ENCODE assay signal across 8 cellular contexts in the genomic region with DNA sequence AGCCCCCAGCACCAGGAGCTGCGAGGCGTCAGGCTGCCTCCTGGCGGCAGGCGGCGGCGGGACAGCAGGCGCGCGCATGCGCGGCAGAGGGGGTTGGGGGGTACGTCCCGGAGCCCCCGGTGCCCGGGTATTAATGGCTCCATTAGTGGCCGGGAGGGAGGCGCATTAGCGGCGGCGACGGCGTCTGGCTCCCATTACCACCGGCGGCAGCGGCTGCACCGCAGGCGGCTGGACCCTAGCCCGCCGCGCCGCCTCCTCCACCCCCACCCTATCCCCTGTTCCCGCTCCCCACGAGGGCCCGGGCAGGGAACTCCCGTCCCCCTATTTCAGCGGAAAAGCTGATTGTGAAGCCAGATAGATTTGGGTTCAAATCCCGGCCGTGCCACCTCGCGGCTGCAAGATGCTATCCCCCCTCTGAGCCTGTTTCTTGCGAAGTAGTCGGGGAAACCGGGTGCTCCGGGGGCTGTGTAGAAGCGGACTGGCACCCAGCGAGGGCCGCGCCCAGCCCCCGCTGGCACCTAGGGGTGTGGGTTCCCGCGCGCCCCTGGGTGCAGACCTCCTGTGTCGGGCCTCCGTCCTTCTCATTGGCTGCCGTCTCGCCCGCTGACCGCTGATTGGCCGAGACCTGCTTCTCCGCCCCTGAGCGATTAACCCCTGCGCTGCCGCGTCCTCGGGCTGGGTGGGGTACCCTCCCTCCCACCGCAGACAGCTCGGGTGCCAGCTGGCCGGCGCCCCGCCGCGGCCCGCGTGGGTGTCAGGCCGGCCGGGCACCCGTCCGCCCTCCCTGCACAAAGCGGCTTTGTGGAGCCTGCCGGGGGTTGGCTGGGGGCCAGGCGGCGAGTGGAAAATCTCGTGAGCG. TPM values are rescaled to one million over a fixed set of nuclear protein-coding genes. Genes with fewer than 3 reads are reported as not detected.
A peak's percentile ranks its signal among the peaks of the same experiment; 100 is the strongest.
DNase-seq lines count a peak whose midpoint lies in the region; ATAC-seq and TF ChIP-seq lines count a peak whose summit lies in the region.

No MANE protein-coding gene starts in this region.

- peak overlapping the region; percentile 98 to 100 (median 99) for H3K27ac Mint-ChIP-seq in brain

- H3K4me1 Mint-ChIP-seq in brain, result peaks cover 51% of the 10 kb centered on the region

- no peak overlapping the region for H3K27ac ChIP-seq in iPS-18a (ENCODE audit: low read length)

- H3K9me3 ChIP-seq in iPS-18a (ENCODE audit: control insufficient read depth, low read depth, low read length), result no peaks in the 10 kb centered on the region
- H3K9me3 ChIP-seq in skeletal muscle satellite cell (replicated peaks; ENCODE audit: low read length), result no peaks in the 10 kb centered on the region

- H3K4me2 ChIP-seq in skeletal muscle satellite cell (ENCODE audit: low read length), result peak overlapping the region; percentile 98

- H3K36me3 Mint-ChIP-seq in brain, result peaks cover 2% of the 10 kb centered on the region

- no peaks in the 10 kb centered on the region for H3K9me3 Mint-ChIP-seq in brain

- H3K4me3 Mint-ChIP-seq in brain, result peak overlapping the region in 4 of 5 experiments; percentile 91 to 94 (median 92)

- DNase-seq in ELF-1 (ENCODE audit: low read depth, low spot score) (peak; percentile 87), HFF-Myc (ENCODE audit: extremely low read depth, low read depth) (no peak), NCI-H1930 (lab: John Stamatoyannopoulos, UW) (peak; percentile 86 to 90), UCSD-AML1 (lab: John Stamatoyannopoulos, UW; ENCODE audit: unreplicated experiment) (peak; percentile 81)

- H3K36me3 ChIP-seq in iPS-18a (ENCODE audit: control insufficient read depth, low read depth, low read length), result no peaks in the 10 kb centered on the region
- H3K36me3 ChIP-seq in skeletal muscle satellite cell (ENCODE audit: insufficient read depth, low read length), result peaks cover 9% of the 10 kb centered on the region

- H3K27me3 ChIP-seq in iPS-18a (ENCODE audit: control insufficient read depth, insufficient read depth, low read length), result no peaks in the 10 kb centered on the region
- no peaks in the 10 kb centered on the region for H3K27me3 ChIP-seq in skeletal muscle satellite cell (ENCODE audit: control insufficient read depth, insufficient read depth, low read length)

- TF ChIP-seq CTCF in HFF-Myc (IDR thresholded peaks at IDR 0.05; ENCODE audit: low read depth, low read length, missing control alignments), result peak; percentile 93
- peak; percentile 89 to 98 for TF ChIP-seq CTCF in brain (conservative IDR thresholded peaks at IDR 0.05)

- peak overlapping the region; percentile 52 for H3K9ac ChIP-seq in iPS-18a (ENCODE audit: low read length)
- H3K9ac ChIP-seq in skeletal muscle satellite cell (ENCODE audit: low read depth, low read length), result peak overlapping the region; percentile 77

- H3K4me1 ChIP-seq in iPS-18a (ENCODE audit: control insufficient read depth, low read depth, low read length) (peaks cover 22% of the 10 kb centered on the region), skeletal muscle satellite cell (ENCODE audit: control insufficient read depth, insufficient read depth, low read length) (peaks cover 70% of the 10 kb centered on the region)

- ATAC-seq in HG03175 (IDR thresholded peaks at IDR 0.05; ENCODE audit: unreplicated experiment), result no peak

- peak overlapping the region; percentile 59 for H3K4me3 ChIP-seq in HFF-Myc (replicated peaks; ENCODE audit: low read depth, low read length)
- peak overlapping the region; percentile 78 for H3K4me3 ChIP-seq in iPS-18a (ENCODE audit: low read length)
- H3K4me3 ChIP-seq in skeletal muscle satellite cell (ENCODE audit: low read length), result peak overlapping the region; percentile 89

- H3K27me3 Mint-ChIP-seq in brain, result peaks cover 4% of the 10 kb centered on the region

RNA-seq across cellular contexts. Expression of a gene that starts 11.1 kb away (rescaled TPM):
- 77.9 TPM for polyA plus RNA-seq in brain (ENCODE audit: insufficient read depth, low read depth, low replicate concordance)
- total RNA-seq in skeletal muscle satellite cell (2012; rRNA removed), result 18.8 and 21.8 TPM in 2 replicates

RNA-seq across cellular contexts. Expression of a gene that starts 21.8 kb away (rescaled TPM):
- 5.9 TPM for polyA plus RNA-seq in brain (ENCODE audit: insufficient read depth, low read depth, low replicate concordance)
- total RNA-seq in skeletal muscle satellite cell (2012; rRNA removed), result 0.66 and 1.3 TPM in 2 replicates

RNA-seq across cellular contexts. Expression of a gene that starts 22.3 kb away (rescaled TPM):
- polyA plus RNA-seq in brain (ENCODE audit: insufficient read depth, low read depth, low replicate concordance), result 216 TPM
- total RNA-seq in skeletal muscle satellite cell (2012; rRNA removed), result 9.9 and 14.0 TPM in 2 replicates

RNA-seq across cellular contexts. Expression of a gene that starts 25.2 kb away (rescaled TPM):
- polyA plus RNA-seq in brain (ENCODE audit: insufficient read depth, low read depth, low replicate concordance), result 30.1 TPM
- 26.6 and 46.1 TPM in 2 replicates for total RNA-seq in skeletal muscle satellite cell (2012; rRNA removed)

RNA-seq across cellular contexts. Expression of a gene that starts 33.0 kb away (rescaled TPM):
- polyA plus RNA-seq in brain (ENCODE audit: insufficient read depth, low read depth, low replicate concordance), result 17.6 TPM
- 2.0 TPM in 1 of 2 replicates, not detected in the other for total RNA-seq in skeletal muscle satellite cell (2012; rRNA removed)
